In the genomic region with DNA sequence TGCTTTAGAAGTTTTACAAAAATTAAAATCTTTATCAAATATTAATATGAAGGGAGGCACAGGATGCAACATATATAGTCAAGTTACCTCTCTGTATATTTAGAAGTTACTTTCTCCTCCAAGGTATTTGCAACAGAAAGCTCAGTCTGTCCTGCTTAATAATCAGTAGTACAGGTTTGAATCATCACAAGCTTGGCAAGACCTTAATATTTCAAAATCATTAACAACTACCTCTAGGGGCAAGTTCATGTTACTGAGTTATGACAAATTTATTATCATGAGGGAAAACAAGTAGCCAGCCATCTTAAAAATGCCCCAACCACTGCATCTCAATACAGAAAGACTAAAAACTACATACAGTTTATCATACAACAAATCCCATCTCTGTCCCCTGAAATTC, we compare ENCODE assay signal across 6 cellular contexts.
A peak's percentile ranks its signal among the peaks of the same experiment; 100 is the strongest.
DNase-seq lines count a peak whose midpoint lies in the region; TF ChIP-seq lines count a peak whose summit lies in the region.
"Not testable (repeated sequence)": the region's sequence is repeated elsewhere in the genome, so short reads cannot be mapped to it uniquely, and the experiment has no call there.

No MANE protein-coding gene starts in this region.

- H3K36me3 ChIP-seq in GM23248 (ENCODE audit: low read depth); OCI-LY3 (replicated peaks; ENCODE audit: low read depth, low read length): not testable (repeated sequence)

- H3K27me3 Mint-ChIP-seq in activated naive CD4-positive, alpha-beta T cell treated with anti-CD3 and anti-CD28 coated beads, Interleukin-2, amount 50 U/mL, for 24 hours = not testable (repeated sequence)

- not testable (repeated sequence) for H3K9ac ChIP-seq in GM23248; OCI-LY3 (ENCODE audit: low read length)

- not testable (repeated sequence) for H3K4me3 Mint-ChIP-seq in activated naive CD4-positive, alpha-beta T cell treated with anti-CD3 and anti-CD28 coated beads, Interleukin-2, amount 50 U/mL, for 24 hours

- not testable (repeated sequence) for H3K9me2 ChIP-seq in GM23248 (ENCODE audit: insufficient read depth)

- not testable (repeated sequence) for TF ChIP-seq CTCF in OCI-LY3 (IDR thresholded peaks at IDR 0.05; ENCODE audit: low read depth, low read length); choroid plexus epithelial cell (conservative IDR thresholded peaks at IDR 0.05; ENCODE audit: low read depth, low read length)

- not testable (repeated sequence) for H3K79me2 ChIP-seq in GM23248 (ENCODE audit: insufficient read depth); OCI-LY3 (ENCODE audit: low read length)

- not testable (repeated sequence) for H4K20me1 ChIP-seq in GM23248 (ENCODE audit: insufficient read depth); OCI-LY3 (ENCODE audit: insufficient read depth, low read length)

- not testable (repeated sequence) for H3K4me2 ChIP-seq in GM23248 (ENCODE audit: unreplicated experiment)
- peak overlapping the region; percentile 26 for H3K4me2 ChIP-seq in OCI-LY3 (ENCODE audit: low read length)

- H3K4me1 Mint-ChIP-seq in activated naive CD4-positive, alpha-beta T cell treated with anti-CD3 and anti-CD28 coated beads, Interleukin-2, amount 50 U/mL, for 24 hours = not testable (repeated sequence)

- H3K27ac ChIP-seq in GM23248; OCI-LY3 (ENCODE audit: low read length): not testable (repeated sequence)

- H3K36me3 Mint-ChIP-seq in activated naive CD4-positive, alpha-beta T cell treated with anti-CD3 and anti-CD28 coated beads, Interleukin-2, amount 50 U/mL, for 24 hours = not testable (repeated sequence)

- H3K4me1 ChIP-seq in GM23248 (ENCODE audit: insufficient read depth) = peaks cover 25% of the 10 kb centered on the region
- peaks cover 27% of the 10 kb centered on the region for H3K4me1 ChIP-seq in OCI-LY3 (ENCODE audit: low read length)

- H3K9me3 Mint-ChIP-seq in activated naive CD4-positive, alpha-beta T cell treated with anti-CD3 and anti-CD28 coated beads, Interleukin-2, amount 50 U/mL, for 24 hours = not testable (repeated sequence)

- H3K27me3 ChIP-seq in GM23248 (replicated peaks; ENCODE audit: insufficient read depth); OCI-LY3 (ENCODE audit: low read depth, low read length): not testable (repeated sequence)

- H3K27ac Mint-ChIP-seq in activated naive CD4-positive, alpha-beta T cell treated with anti-CD3 and anti-CD28 coated beads, Interleukin-2, amount 50 U/mL, for 24 hours = peak overlapping the region; percentile 51

- not testable (repeated sequence) for H3K4me3 ChIP-seq in GM23248; OCI-LY3 (ENCODE audit: low read length); choroid plexus epithelial cell (ENCODE audit: low read depth, low read length)

- H2AFZ ChIP-seq in GM23248; OCI-LY3 (ENCODE audit: low read depth, low read length): not testable (repeated sequence)

- not testable (repeated sequence) for H3K9me3 ChIP-seq in GM23248 (ENCODE audit: low read depth); OCI-LY3 (ENCODE audit: insufficient read depth, low read length)

- H3F3A ChIP-seq in GM23248 (ENCODE audit: insufficient read depth) = peaks cover 17% of the 10 kb centered on the region

- in situ Hi-C loops in GM23248 (cut with MboI) = loop anchor here (25.0 kb wide), 1 partner anchor 396 kb away; no protein-coding TSS in a partner anchor

- peak; percentile 35 for DNase-seq in GM23248
- DNase-seq in choroid plexus epithelial cell (ENCODE audit: low read depth) = peak; percentile 41
- peak; percentile 6 for DNase-seq in fibroblast of gingiva (ENCODE audit: low read depth)
- DNase-seq in iris pigment epithelial cell (ENCODE audit: low read depth) = peak; percentile 56

Comparison
In these comparisons a context has a peak if more than half of its experiments do, and no peak if none do; other contexts are left out.
1. DNase-seq: peak in every context shown above with its lines; median percentile 56 in iris pigment epithelial cell; 41 in choroid plexus epithelial cell; 35 in GM23248; 6 in fibroblast of gingiva.